8 cellular contexts compared by ENCODE assay signal in genomic region chr2:15559800-15560403, GRCh38. TPM values are rescaled to one million over a fixed set of nuclear protein-coding genes. Genes with fewer than 3 reads are reported as not detected.
DNase-seq lines count a peak whose midpoint lies in the region; ATAC-seq and TF ChIP-seq lines count a peak whose summit lies in the region.

No MANE protein-coding gene starts in this region.

- H3K27me3 Mint-ChIP-seq in GM23338 (ENCODE audit: insufficient read depth, low read depth, poor library complexity) (no peaks in the 10 kb centered on the region), T-helper 17 cell (peaks cover 10% of the 10 kb centered on the region)

- H3F3A ChIP-seq in GM23338 (replicated peaks; ENCODE audit: low read depth) = no peaks in the 10 kb centered on the region

- no peaks in the 10 kb centered on the region; the same call in 1 of the 2 replicates for H3K36me3 ChIP-seq in GM23338 (ENCODE audit: insufficient read depth)
- peaks cover 0 to 8% of the 10 kb centered on the region in 2 donors for H3K36me3 ChIP-seq in gastroesophageal sphincter
- no peaks in the 10 kb centered on the region for H3K36me3 ChIP-seq in skeletal muscle satellite cell (ENCODE audit: insufficient read depth, low read length)

- no peaks in the 10 kb centered on the region for H3K9me3 Mint-ChIP-seq in GM23338

- peak overlapping the region; percentile 99 for H2AFZ ChIP-seq in GM23338

- ATAC-seq in GM23338 (no peak), T-helper 17 cell (no peak), gastroesophageal sphincter (no peak), HG03432 (IDR thresholded peaks at IDR 0.05; ENCODE audit: unreplicated experiment) (no peak), GM18907 (IDR thresholded peaks at IDR 0.05; ENCODE audit: unreplicated experiment) (no peak)

- H3K27me3 ChIP-seq in GM23338 (ENCODE audit: insufficient read depth) = no peaks in the 10 kb centered on the region
- no peaks in the 10 kb centered on the region for H3K27me3 ChIP-seq in gastroesophageal sphincter
- H3K27me3 ChIP-seq in skeletal muscle satellite cell (ENCODE audit: control insufficient read depth, insufficient read depth, low read length) = no peaks in the 10 kb centered on the region

- DNase-seq in GM23338 (ENCODE audit: low spot score) (no peak), T-helper 17 cell (no peak), kidney glomerular epithelial cell (lab: John Stamatoyannopoulos, UW) (no peak), NCI-H2081 (lab: John Stamatoyannopoulos, UW) (no peak)

- H3K9ac ChIP-seq in skeletal muscle satellite cell (ENCODE audit: low read depth, low read length) = peak overlapping the region; percentile 85

- WGBS in gastroesophageal sphincter (ENCODE audit: low coverage in 1 of 2), 2 donors = 5 to 14% methylated on average over 6 of the region's 6 CpGs

- H3K4me2 ChIP-seq in GM23338 (peak overlapping the region; percentile 80), skeletal muscle satellite cell (ENCODE audit: low read length) (peak overlapping the region; percentile 88)

- no peak for TF ChIP-seq POLR2A in gastroesophageal sphincter (IDR thresholded peaks at IDR 0.05)

- H3K4me1 ChIP-seq in GM23338 (ENCODE audit: insufficient read depth) = peaks cover 4% of the 10 kb centered on the region; the same call in 1 of the 2 replicates
- peaks cover 7 to 28% (median 8%) of the 10 kb centered on the region in 3 donors for H3K4me1 ChIP-seq in gastroesophageal sphincter
- H3K4me1 ChIP-seq in skeletal muscle satellite cell (ENCODE audit: control insufficient read depth, insufficient read depth, low read length) = peaks cover 20% of the 10 kb centered on the region

- no peak overlapping the region for H3K27ac ChIP-seq in GM23338 (ENCODE audit: low read depth)
- peak overlapping the region in 1 of 4 donors; percentile 87 for H3K27ac ChIP-seq in gastroesophageal sphincter

- H4K20me1 ChIP-seq in GM23338 (replicated peaks; ENCODE audit: insufficient read depth) = no peaks in the 10 kb centered on the region

- H3K4me1 Mint-ChIP-seq in GM23338 (peaks cover 19% of the 10 kb centered on the region), T-helper 17 cell (peaks cover 34% of the 10 kb centered on the region)

- no peak for TF ChIP-seq CTCF in GM23338 (conservative IDR thresholded peaks at IDR 0.05; ENCODE audit: low read depth in 2 of 2)
- no peak for TF ChIP-seq CTCF in gastroesophageal sphincter (IDR thresholded peaks at IDR 0.05)

- no peaks in the 10 kb centered on the region for H3K36me3 Mint-ChIP-seq in GM23338 (ENCODE audit: low read depth)
- peaks cover 2% of the 10 kb centered on the region for H3K36me3 Mint-ChIP-seq in T-helper 17 cell (ENCODE audit: low read depth)

- peaks cover 24% of the 10 kb centered on the region for H3K79me2 ChIP-seq in GM23338 (replicated peaks; ENCODE audit: insufficient read depth)

- H3K9me3 ChIP-seq in T-helper 17 cell (ENCODE audit: control insufficient read depth, low read length, poor library complexity, severe bottlenecking) = no peaks in the 10 kb centered on the region
- no peaks in the 10 kb centered on the region for H3K9me3 ChIP-seq in gastroesophageal sphincter
- no peaks in the 10 kb centered on the region for H3K9me3 ChIP-seq in skeletal muscle satellite cell (replicated peaks; ENCODE audit: low read length)

- no peak for TF ChIP-seq EP300 in gastroesophageal sphincter (IDR thresholded peaks at IDR 0.05)

- H3K4me3 ChIP-seq in GM23338 = peak overlapping the region; percentile 87
- H3K4me3 ChIP-seq in gastroesophageal sphincter = peak overlapping the region; percentile 70 to 79
- H3K4me3 ChIP-seq in skeletal muscle satellite cell (ENCODE audit: low read length) = peak overlapping the region; percentile 81

- no peaks in the 10 kb centered on the region for H3K9me2 ChIP-seq in GM23338 (ENCODE audit: insufficient read depth)

- peak overlapping the region; percentile 99 for H3K4me3 Mint-ChIP-seq in GM23338
- peak overlapping the region; percentile 98 for H3K4me3 Mint-ChIP-seq in T-helper 17 cell

- no peak overlapping the region for H3K27ac Mint-ChIP-seq in GM23338
- H3K27ac Mint-ChIP-seq in T-helper 17 cell = peak overlapping the region; percentile 94

TF ChIP-seq in GM23338, 12 proteins besides CTCF, POLR2A, EP300 and RAD21:
- no peak for TF ChIP-seq JUNB (IDR thresholded peaks at IDR 0.05; ENCODE audit: unreplicated experiment)
- no peak for TF ChIP-seq NANOG (IDR thresholded peaks at IDR 0.05; ENCODE audit: borderline replicate concordance)
- no peak for TF ChIP-seq REST (IDR thresholded peaks at IDR 0.05; ENCODE audit: unreplicated experiment)

RNA-seq across cellular contexts. Expression of gene NBAS, which starts 1.2 kb away (rescaled TPM):
- total RNA-seq in GM23338 (2014; rRNA removed; shearing (Covaris generic)) = 30.7 and 38.9 TPM in 2 replicates
- 24.6 and 24.8 TPM in 2 replicates for polyA plus RNA-seq in GM23338 (2016; fragmentation: Nextera tagmentation; extraction: Ambion mirVana)
- total RNA-seq in T-helper 17 cell (10 to 100 TPM; 29.3 to 32.5 TPM), gastroesophageal sphincter (10 to 100 TPM; 34.9 to 50.9 (median 40.4) TPM)
- total RNA-seq in skeletal muscle satellite cell (2012; rRNA removed) = 52.4 and 59.8 TPM in 2 replicates

RNA-seq across cellular contexts. Expression of gene DDX1, which starts 31.8 kb away (rescaled TPM):
- total RNA-seq in GM23338 (2014; rRNA removed; shearing (Covaris generic)) = 102 and 106 TPM in 2 replicates
- polyA plus RNA-seq in GM23338 (2016; fragmentation: Nextera tagmentation; extraction: Ambion mirVana) = 88.1 and 99.9 TPM in 2 replicates
- total RNA-seq in T-helper 17 cell (10 to 100 TPM; 27.6 to 35.0 TPM), gastroesophageal sphincter (10 to 100 TPM; 66.7 to 88.9 (median 67.4) TPM)
- 71.6 and 77.3 TPM in 2 replicates for total RNA-seq in skeletal muscle satellite cell (2012; rRNA removed)
